Comparison of ENCODE assay signal across 8 cellular contexts in genomic region chr17:50931003-50931878, GRCh38.
DNase-seq lines count a peak whose midpoint lies in the region; ATAC-seq and TF ChIP-seq lines count a peak whose summit lies in the region.

No MANE protein-coding gene starts in this region.

- H3K9me3 Mint-ChIP-seq in CD4-positive, alpha-beta T cell, result no peaks in the 10 kb centered on the region

- CTCF ChIA-PET in CD4-positive, alpha-beta T cell (lab: Charles Lee), result interaction anchor here (0.9 to 1.7 kb wide), 3 partner anchors 22 to 148 kb away, joined by 3 read pairs; no protein-coding TSS in a partner anchor

- no peaks in the 10 kb centered on the region for H3K9me3 ChIP-seq in CD4-positive, alpha-beta T cell (ENCODE audit: control insufficient read depth, low read length)
- no peaks in the 10 kb centered on the region for H3K9me3 ChIP-seq in GM23248 (ENCODE audit: low read depth)
- H3K9me3 ChIP-seq in breast epithelium, result no peaks in the 10 kb centered on the region

- peaks cover 33% of the 10 kb centered on the region for H3K4me1 Mint-ChIP-seq in CD4-positive, alpha-beta T cell (ENCODE audit: low read depth)

- no peaks in the 10 kb centered on the region for H3K9me2 ChIP-seq in GM23248 (ENCODE audit: insufficient read depth)

- no peaks in the 10 kb centered on the region for H4K20me1 ChIP-seq in GM23248 (ENCODE audit: insufficient read depth)

- H3K27ac Mint-ChIP-seq in CD4-positive, alpha-beta T cell, result peak overlapping the region; percentile 87

- H3K4me3 Mint-ChIP-seq in CD4-positive, alpha-beta T cell, result peak overlapping the region; percentile 81

- intact Hi-C loops in CD4-positive, alpha-beta T cell (cut with DNase I, micrococcal nuclease), result loop anchor here in 1 of 2 experiments (1.0 kb wide), 2 partner anchors 21 to 66 kb away; no protein-coding TSS in a partner anchor
- intact Hi-C loops in breast epithelium (cut with DNase I; ENCODE audit: low total_unique reads), result no loop called here

- H3K4me2 ChIP-seq in GM23248 (ENCODE audit: unreplicated experiment), result peak overlapping the region; percentile 81

- H3K4me3 ChIP-seq in GM23248 (peak overlapping the region; percentile 62), breast epithelium (peak overlapping the region; percentile 35 to 70 (median 52)), iPS-11a (ENCODE audit: low read depth, low read length) (peak overlapping the region; percentile 45), rectal smooth muscle tissue (ENCODE audit: low read length) (peak overlapping the region; percentile 67)

- POLR2A ChIA-PET in CD4-positive, alpha-beta T cell (lab: Charles Lee), result interaction anchor here (1.1 to 2.9 kb wide), 9 partner anchors 9 to 79 kb away, joined by 4 to 115 read pairs (median 11); partner anchors contain the start of gene TOB1

- no peak for TF ChIP-seq CTCF in CD4-positive, alpha-beta T cell (IDR thresholded peaks at IDR 0.05)
- TF ChIP-seq CTCF in breast epithelium (IDR thresholded peaks at IDR 0.05), result no peak

- TF ChIP-seq POLR2A in breast epithelium (IDR thresholded peaks at IDR 0.05), result no peak

- in situ Hi-C loops in GM23248 (cut with MboI), result no loop called here

- H3K79me2 ChIP-seq in GM23248 (ENCODE audit: insufficient read depth), result no peaks in the 10 kb centered on the region

- H3K36me3 Mint-ChIP-seq in CD4-positive, alpha-beta T cell (ENCODE audit: low read depth), result no peaks in the 10 kb centered on the region

- peak in 9 of 10 experiments; percentile 31 to 54 (median 36) for DNase-seq in CD4-positive, alpha-beta T cell
- DNase-seq in GM23248 (peak; percentile 98), NCI-H2081 (lab: John Stamatoyannopoulos, UW) (peak; percentile 89 to 94), T1000 (lab: John Stamatoyannopoulos, UW) (peak; percentile 59), breast epithelium (ENCODE audit: low spot score in 2 of 2) (no peak)

- peak overlapping the region; percentile 31 for H3K27ac ChIP-seq in CD4-positive, alpha-beta T cell (ENCODE audit: low read depth, low read length)
- H3K27ac ChIP-seq in GM23248 (peak overlapping the region; percentile 98), breast epithelium (peak overlapping the region; percentile 94 to 95), rectal smooth muscle tissue (ENCODE audit: low read depth, low read length) (peak overlapping the region; percentile 93)

- H3K4me1 ChIP-seq in GM23248 (ENCODE audit: insufficient read depth) (peaks cover 31% of the 10 kb centered on the region), breast epithelium (peaks cover 4% of the 10 kb centered on the region in 2 donors), rectal smooth muscle tissue (ENCODE audit: control insufficient read depth, insufficient read depth, low read length) (peaks cover 23% of the 10 kb centered on the region)

- no peaks in the 10 kb centered on the region for H3K27me3 ChIP-seq in CD4-positive, alpha-beta T cell (ENCODE audit: control insufficient read depth, insufficient read depth, low read length)
- H3K27me3 ChIP-seq in GM23248 (replicated peaks; ENCODE audit: insufficient read depth), result no peaks in the 10 kb centered on the region
- H3K27me3 ChIP-seq in breast epithelium, result no peaks in the 10 kb centered on the region
- no peaks in the 10 kb centered on the region for H3K27me3 ChIP-seq in rectal smooth muscle tissue (ENCODE audit: control insufficient read depth, insufficient read depth, low read length)

- H2AFZ ChIP-seq in GM23248, result peak overlapping the region; percentile 76

- H3F3A ChIP-seq in GM23248 (ENCODE audit: insufficient read depth), result peaks cover 34% of the 10 kb centered on the region

- WGBS in GM23248 (ENCODE audit: low coverage in 1 of 2, low lambda C conversion rate in 2 of 2, missing lambda C conversion rate in 2 of 2), 2 experiments, result 1% methylated on average over 59 to 67 of the region's 68 CpGs

- peak; percentile 80 for ATAC-seq in CD4-positive, alpha-beta T cell (ENCODE audit: poor library complexity)
- ATAC-seq in HG03039 (IDR thresholded peaks at IDR 0.05; ENCODE audit: unreplicated experiment), result no peak

- H3K27me3 Mint-ChIP-seq in CD4-positive, alpha-beta T cell, result no peaks in the 10 kb centered on the region

- H3K9ac ChIP-seq in GM23248 (peak overlapping the region; percentile 90), rectal smooth muscle tissue (ENCODE audit: low read length) (peak overlapping the region; percentile 59)

- no peaks in the 10 kb centered on the region for H3K36me3 ChIP-seq in GM23248 (ENCODE audit: low read depth)
- H3K36me3 ChIP-seq in breast epithelium, result no peaks in the 10 kb centered on the region
- H3K36me3 ChIP-seq in rectal smooth muscle tissue (ENCODE audit: control insufficient read depth, insufficient read depth, low read length), result no peaks in the 10 kb centered on the region

Comparison
In these comparisons a context has a peak if more than half of its experiments do, and no peak if none do; other contexts are left out.
1. DNase-seq: peak in CD4-positive, alpha-beta T cell (9 of 10), GM23248 (single experiment), NCI-H2081 (2 of 2) and T1000 (single experiment); none in breast epithelium (0 of 2).
2. H3K27ac ChIP-seq: peak in every context shown above with its lines; median percentile 98 in GM23248; 94 in breast epithelium; 93 in rectal smooth muscle tissue; 31 in CD4-positive, alpha-beta T cell.
3. Peak in every context shown above with its lines, with median percentiles within 50 percentile points of each other: H3K4me3 ChIP-seq.